8 cellular contexts compared by ENCODE assay signal in the genomic region with DNA sequence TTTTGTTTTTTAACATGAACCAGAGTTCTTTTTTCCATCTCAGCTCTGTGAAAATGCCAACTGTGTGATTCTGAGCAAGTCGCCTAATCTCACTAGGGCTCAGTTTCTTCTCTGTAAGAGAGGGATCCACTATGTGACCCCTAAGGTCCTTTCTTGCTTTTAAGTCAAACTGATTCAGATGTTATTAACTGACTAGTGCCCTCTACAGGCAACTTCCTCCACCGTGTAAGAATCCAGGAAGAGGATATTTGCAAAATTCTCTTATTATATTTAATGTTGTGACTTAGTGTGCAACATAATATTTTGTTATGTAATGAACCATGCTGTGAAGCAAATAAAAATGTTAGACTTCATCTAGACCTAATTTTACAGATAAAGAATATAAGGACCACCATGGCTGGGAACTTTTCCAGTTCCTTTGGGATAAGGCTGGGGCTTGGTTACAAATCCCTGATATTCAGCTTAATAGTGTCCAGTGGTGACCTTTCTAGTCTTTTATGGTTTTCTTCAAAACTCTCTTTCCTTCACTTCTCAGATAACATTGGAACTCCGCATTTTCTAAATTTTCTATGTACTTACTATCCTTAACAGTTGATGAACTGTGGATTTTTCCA.
DNase-seq lines count a peak whose midpoint lies in the region; ATAC-seq, FAIRE-seq and TF ChIP-seq lines count a peak whose summit lies in the region.

No MANE protein-coding gene starts in this region.

- intact Hi-C loops in vagina (cut with DNase I): loop anchor here (10.0 kb wide), 1 partner anchor 495 kb away; no protein-coding TSS in a partner anchor

- H3K27me3 Mint-ChIP-seq in T-helper 17 cell: peaks cover 3% of the 10 kb centered on the region
- H3K27me3 Mint-ChIP-seq in effector memory CD8-positive, alpha-beta T cell: no peaks in the 10 kb centered on the region

- H3K4me1 ChIP-seq in A549 (peaks cover 28% of the 10 kb centered on the region), vagina (no peaks in the 10 kb centered on the region)

- ATAC-seq in A549: peak in 1 of 2 experiments; percentile 80; a peak in 3 of 6 replicates
- ATAC-seq in T-helper 17 cell: peak; percentile 65
- ATAC-seq in effector memory CD8-positive, alpha-beta T cell (replicated peaks): peak; percentile 48
- no peak for ATAC-seq in GM21528 (IDR thresholded peaks at IDR 0.05; ENCODE audit: low FRiP score, unreplicated experiment)

- CTCF ChIA-PET in A549 (lab: Yijun Ruan, JAX) (interaction anchor here (0.5 to 3.1 kb wide), 10 partner anchors 9 to 188 kb away, joined by 3 to 9 read pairs (median 4); no protein-coding TSS in a partner anchor), GM10248 (lab: Yijun Ruan, JAX) (interaction anchor here (0.7 to 5.5 kb wide), 7 partner anchors 12 to 214 kb away, joined by 3 to 56 read pairs (median 4); no protein-coding TSS in a partner anchor)

- H3K4me2 ChIP-seq in A549: no peak overlapping the region

- DNase-seq in A549 (ENCODE audit: low read depth in 1 of 2, low spot score in 1 of 2) (peak; percentile 12 to 69), GM10248 (ENCODE audit: extremely low spot score) (peak; percentile 35), HTR-8/SVneo (ENCODE audit: insufficient read length, low spot score) (peak; percentile 29), T-helper 17 cell (peak in 1 of 3 donors; percentile 22), midbrain (lab: John Stamatoyannopoulos, UW) (peak; percentile 60), vagina (ENCODE audit: extremely low spot score in 2 of 2) (no peak)
- peak; percentile 49 to 62 (median 58) for DNase-seq in effector memory CD8-positive, alpha-beta T cell

- TF ChIP-seq POLR2A in A549 (IDR thresholded peaks at IDR 0.05; ENCODE audit: low read length) (no peak), vagina (IDR thresholded peaks at IDR 0.05) (no peak)

- WGBS in A549 (ENCODE audit: missing lambda C conversion rate): 33% methylated on average over 3 of the region's 3 CpGs

- H3K9me3 Mint-ChIP-seq in effector memory CD8-positive, alpha-beta T cell: no peaks in the 10 kb centered on the region

- no peak overlapping the region for H3K27ac Mint-ChIP-seq in T-helper 17 cell
- H3K27ac Mint-ChIP-seq in effector memory CD8-positive, alpha-beta T cell: no peak overlapping the region

- H3K36me3 Mint-ChIP-seq in T-helper 17 cell (ENCODE audit: low read depth): no peaks in the 10 kb centered on the region
- H3K36me3 Mint-ChIP-seq in effector memory CD8-positive, alpha-beta T cell (ENCODE audit: insufficient read depth): no peaks in the 10 kb centered on the region

- H3K4me3 ChIP-seq in A549 (no peak overlapping the region), vagina (no peak overlapping the region)

- H3K27ac ChIP-seq in A549 (peak overlapping the region in 1 of 2 experiments; percentile 48; a peak in 1 of 6 replicates), vagina (no peak overlapping the region)

- no peaks in the 10 kb centered on the region for H3K36me3 ChIP-seq in vagina

- H3K4me3 Mint-ChIP-seq in T-helper 17 cell: no peak overlapping the region
- H3K4me3 Mint-ChIP-seq in effector memory CD8-positive, alpha-beta T cell: no peak overlapping the region

- H3K27me3 ChIP-seq in vagina: no peaks in the 10 kb centered on the region

- H3K4me1 Mint-ChIP-seq in T-helper 17 cell: peaks cover 19% of the 10 kb centered on the region
- H3K4me1 Mint-ChIP-seq in effector memory CD8-positive, alpha-beta T cell (ENCODE audit: low read depth in 2 of 2): peaks cover 3 to 7% of the 10 kb centered on the region in 2 donors

- FAIRE-seq in A549 (lab: Jason Lieb, UNC) (no peak), HTR-8/SVneo (lab: Jason Lieb, UNC) (no peak)

- peak; percentile 70 to 73 for TF ChIP-seq RAD21 in A549 (conservative IDR thresholded peaks at IDR 0.05 in 1 of 2, IDR thresholded peaks at IDR 0.05 in 1 of 2)

- H3K9me3 ChIP-seq in A549 (no peaks in the 10 kb centered on the region), T-helper 17 cell (ENCODE audit: control insufficient read depth, low read length, poor library complexity, severe bottlenecking) (no peaks in the 10 kb centered on the region), vagina (no peaks in the 10 kb centered on the region)

- TF ChIP-seq EP300 in A549 (IDR thresholded peaks at IDR 0.05): no peak

- POLR2A ChIA-PET in A549 (lab: Yijun Ruan, JAX) (no interaction called here), GM10248 (lab: Yijun Ruan, JAX) (no interaction called here)

- peak; percentile 66 for TF ChIP-seq CTCF in A549 (IDR thresholded peaks at IDR 0.05)
- peak; percentile 65 for TF ChIP-seq CTCF in GM10248 (IDR thresholded peaks at IDR 0.05; ENCODE audit: control extremely low read depth, extremely low read depth, low read depth, missing control alignments)
- TF ChIP-seq CTCF in vagina (IDR thresholded peaks at IDR 0.05): peak; percentile 2 to 59 (median 47)

TF ChIP-seq in A549, 52 proteins besides CTCF, POLR2A, EP300 and RAD21:
- TF ChIP-seq SMC3 (IDR thresholded peaks at IDR 0.05) (peak; percentile 78), NFE2L2 (conservative IDR thresholded peaks at IDR 0.05; ENCODE audit: low read length) (no peak)

Comparison
In these comparisons a context has a peak if more than half of its experiments do, and no peak if none do; other contexts are left out.
1. DNase-seq: peak in A549 (2 of 2), GM10248 (single experiment), HTR-8/SVneo (single experiment), effector memory CD8-positive, alpha-beta T cell (3 of 3) and midbrain (single experiment); none in vagina (0 of 2).
2. Peak in every context shown above with its lines, with median percentiles within 50 percentile points of each other: CTCF ChIP-seq.